ENCODE assay signal across 8 cellular contexts in genomic region chrX:80808854-80809493, GRCh38. TPM values are rescaled to one million over a fixed set of nuclear protein-coding genes. Genes with fewer than 3 reads are reported as not detected.
DNase-seq lines count a peak whose midpoint lies in the region; ATAC-seq and TF ChIP-seq lines count a peak whose summit lies in the region.

No MANE protein-coding gene starts in this region.

- DNase-seq in DND-41 (peak; percentile 44), NCI-H1105 treated with DMSO at 0.1 percent for 48 hours (lab: John Stamatoyannopoulos, UW) (peak; percentile 11), mucosa of descending colon (peak; percentile 29 to 59 (median 48))
- peak; percentile 5 to 21 for DNase-seq in activated CD4-positive, alpha-beta T cell treated with anti-CD3 and anti-CD28 coated beads for 4 hours
- DNase-seq in effector CD8-positive, alpha-beta T cell (lab: John Stamatoyannopoulos, UW) = peak; percentile 3

- H3K4me2 ChIP-seq in DND-41 (ENCODE audit: insufficient read depth, low read length) = peak overlapping the region; percentile 75

- no peaks in the 10 kb centered on the region for H3K27me3 ChIP-seq in DND-41 (ENCODE audit: insufficient read depth, low read length, poor library complexity)

- peak; percentile 7; the same call in 1 of the 3 replicates for ATAC-seq in DND-41 (ENCODE audit: insufficient read depth, low read depth)
- peak; percentile 27 for ATAC-seq in mucosa of descending colon
- ATAC-seq in GM21360 (IDR thresholded peaks at IDR 0.05; ENCODE audit: unreplicated experiment) = no peak
- ATAC-seq in GM18868 (IDR thresholded peaks at IDR 0.05; ENCODE audit: unreplicated experiment) = no peak

- H3K27ac ChIP-seq in DND-41 (ENCODE audit: low read length) (peak overlapping the region; percentile 90), temporal lobe (ENCODE audit: low read depth, low read length) (peak overlapping the region; percentile 77)

- H3K9ac ChIP-seq in DND-41 (ENCODE audit: low read depth, low read length) = peak overlapping the region; percentile 69

- no peaks in the 10 kb centered on the region for H4K20me1 ChIP-seq in DND-41 (ENCODE audit: insufficient read depth, low read length)

- H3K36me3 ChIP-seq in DND-41 (ENCODE audit: insufficient read depth, low read length) (no peaks in the 10 kb centered on the region), mucosa of descending colon (ENCODE audit: low read depth) (no peaks in the 10 kb centered on the region)

- H3K4me3 ChIP-seq in DND-41 (ENCODE audit: low read depth in 1 of 2, low read length in 2 of 2) (peak overlapping the region; percentile 59 to 84), mucosa of descending colon (peak overlapping the region; percentile 32)

- TF ChIP-seq CTCF in DND-41 (IDR thresholded peaks at IDR 0.05; ENCODE audit: borderline replicate concordance, extremely low read depth, low read length, poor library complexity, severe bottlenecking) = no peak
- TF ChIP-seq CTCF in mucosa of descending colon (IDR thresholded peaks at IDR 0.05) = no peak

- H3K4me1 ChIP-seq in DND-41 (ENCODE audit: insufficient read depth, low read length) (peaks cover 39% of the 10 kb centered on the region), mucosa of descending colon (ENCODE audit: low read depth) (peaks cover 2% of the 10 kb centered on the region)

- intact Hi-C loops in mucosa of descending colon (cut with DNase I, micrococcal nuclease) = no loop called here

- peak overlapping the region; percentile 91 for H2AFZ ChIP-seq in DND-41 (ENCODE audit: low read depth, low read length)

- H3K9me3 ChIP-seq in DND-41 (ENCODE audit: insufficient read depth, low read length, severe bottlenecking) (no peaks in the 10 kb centered on the region), mucosa of descending colon (no peaks in the 10 kb centered on the region)

- H3K79me2 ChIP-seq in DND-41 (ENCODE audit: insufficient read depth, low read length) = peaks cover 52% of the 10 kb centered on the region

RNA-seq across cellular contexts. Expression of gene BRWD3, which starts 0.7 kb away (rescaled TPM):
- total RNA-seq in mucosa of descending colon = 10 to 100 TPM; 25.1 to 32.3 (median 28.1) TPM
- 37.9 TPM for total RNA-seq in temporal lobe

Comparison
In these comparisons a context has a peak if more than half of its experiments do, and no peak if none do; other contexts are left out.
1. ATAC-seq: peak in DND-41 (single experiment) and mucosa of descending colon (single experiment); none in GM21360 (single experiment) and GM18868 (single experiment).
2. Peak in every context shown above with its lines, with median percentiles within 50 percentile points of each other: DNase-seq.